2 cellular contexts compared by ENCODE assay signal in the genomic region with DNA sequence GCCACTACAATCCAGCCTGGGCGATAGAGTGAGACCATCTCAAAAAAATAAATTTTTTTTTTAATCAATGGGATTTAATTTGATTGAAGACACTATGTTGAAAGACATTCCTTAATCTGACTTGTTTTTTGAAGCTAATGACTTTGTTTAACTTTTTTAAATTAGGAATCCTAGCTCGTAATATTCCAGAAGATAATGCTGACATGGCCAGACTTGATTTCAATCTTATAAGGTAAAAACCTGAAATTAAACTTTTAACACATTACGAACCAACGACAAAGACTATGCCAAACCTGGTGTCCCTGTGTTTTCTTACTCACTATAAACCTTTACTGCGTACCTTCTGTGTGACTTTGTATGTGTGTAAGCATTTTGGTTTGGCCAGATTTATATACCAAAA.
TF ChIP-seq lines count a peak whose summit lies in the region.

No MANE protein-coding gene starts in this region.

TF ChIP-seq in HepG2, 621 proteins besides CTCF, POLR2A, EP300 and RAD21:
- no peak for TF ChIP-seq AKNA (CRISPR knock-in tag; IDR thresholded peaks at IDR 0.05; ENCODE audit: borderline replicate concordance)
- 0 out of 2 replicates have a peak, but pooled peaks have one; percentile 46 for TF ChIP-seq MAFF (IDR thresholded peaks at IDR 0.05; ENCODE audit: low read depth, low read length)
- TF ChIP-seq ZNF770 (CRISPR knock-in tag; IDR thresholded peaks at IDR 0.05) = 0 out of 2 replicates have a peak, but pooled peaks have one; percentile 63
- no peak for TF ChIP-seq UBTF (CRISPR knock-in tag; IDR thresholded peaks at IDR 0.05)
- TF ChIP-seq MAFK (conservative IDR thresholded peaks at IDR 0.05 in 1 of 2, IDR thresholded peaks at IDR 0.05 in 1 of 2; ENCODE audit: low read length in 2 of 2) = peak; percentile 73 to 78; a peak in 3 of 4 replicates

TF ChIP-seq in IMR-90, 13 proteins besides CTCF, POLR2A, EP300 and RAD21:
- TF ChIP-seq MAFK (IDR thresholded peaks at IDR 0.05; ENCODE audit: low read depth, low read length) (0 out of 2 replicates have a peak, but pooled peaks have one; percentile 14), ELK1 (IDR thresholded peaks at IDR 0.05; ENCODE audit: borderline replicate concordance, low read depth, low read length) (no peak)
